Comparison of ENCODE assay signal across 12 cellular contexts in the genomic region with DNA sequence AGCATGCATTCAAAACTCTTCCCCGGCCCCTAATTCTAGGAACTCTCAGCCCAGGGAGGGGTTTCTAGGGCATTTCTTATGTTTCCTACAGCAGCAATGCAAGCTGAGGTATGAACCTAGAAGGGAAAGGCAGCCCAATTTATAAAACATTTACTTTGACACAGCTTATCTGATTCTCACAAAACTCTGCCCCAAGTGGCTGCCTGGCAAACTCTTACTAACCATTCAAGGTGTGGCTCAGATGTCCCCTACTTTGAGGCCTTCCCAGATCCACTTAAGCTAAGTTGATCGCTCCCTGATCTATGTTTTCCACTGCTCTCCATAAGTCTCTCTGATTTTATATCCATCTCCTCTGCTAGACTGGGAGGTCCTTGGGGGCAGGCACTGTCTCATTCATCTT. TPM values are rescaled to one million over a fixed set of nuclear protein-coding genes. Genes with fewer than 3 reads are reported as not detected.
DNase-seq lines count a peak whose midpoint lies in the region; ATAC-seq and TF ChIP-seq lines count a peak whose summit lies in the region.
"Had no signal": no experiment of that assay in that cellular context is flagged by ENCODE, and none has a peak within 500 bp of the region (broad histone marks: within the 10 kb centered on the region; RNA-seq: fewer than 3 reads in every experiment).

No MANE protein-coding gene starts in this region.

- H3K27me3 Mint-ChIP-seq in T-helper 17 cell (no peaks in the 10 kb centered on the region), Caco-2 (ENCODE audit: insufficient read depth, unreplicated experiment) (no peaks in the 10 kb centered on the region)

- H3K9me3 ChIP-seq in T-helper 17 cell (ENCODE audit: control insufficient read depth, low read length, poor library complexity, severe bottlenecking) = no peaks in the 10 kb centered on the region
- H3K9me3 ChIP-seq in Caco-2 = no peaks in the 10 kb centered on the region
- H3K9me3 ChIP-seq: colonic mucosa had no signal

- H3K4me3 Mint-ChIP-seq in T-helper 17 cell (no peak overlapping the region), Caco-2 (ENCODE audit: unreplicated experiment) (no peak overlapping the region)

- H3K27ac Mint-ChIP-seq in T-helper 17 cell = no peak overlapping the region
- no peak overlapping the region for H3K27ac Mint-ChIP-seq in Caco-2 (ENCODE audit: unreplicated experiment)

- no TSS peak for BruUV-seq in Caco-2 (replicated peaks; lab: Mats Ljungman, UMichigan)

- H3K4me1 ChIP-seq in Caco-2 = peaks cover 14% of the 10 kb centered on the region
- H3K4me1 ChIP-seq: colonic mucosa had no signal

- ATAC-seq in T-helper 17 cell = peak; percentile 36
- ATAC-seq in GM18861 (IDR thresholded peaks at IDR 0.05; ENCODE audit: unreplicated experiment) = no peak

- H3K36me3 Mint-ChIP-seq in T-helper 17 cell (ENCODE audit: low read depth) (no peaks in the 10 kb centered on the region), Caco-2 (ENCODE audit: insufficient read depth, unreplicated experiment) (peaks cover 29% of the 10 kb centered on the region)

- H3K9me3 Mint-ChIP-seq in Caco-2 (ENCODE audit: unreplicated experiment) = no peaks in the 10 kb centered on the region

- intact Hi-C loops in Caco-2 (cut with micrococcal nuclease; ENCODE audit: unreplicated experiment) = no loop called here

- no peaks in the 10 kb centered on the region for H3K27me3 ChIP-seq in Caco-2 (replicated peaks; ENCODE audit: control insufficient read depth, insufficient read depth, low read length)
- H3K27me3 ChIP-seq: colonic mucosa had no signal

- TF ChIP-seq CTCF in AG04449 (IDR thresholded peaks at IDR 0.05; ENCODE audit: insufficient read depth, low read length, missing control alignments) = peak; percentile 15
- TF ChIP-seq CTCF in GM12872 (IDR thresholded peaks at IDR 0.05; ENCODE audit: insufficient read depth, low read depth, low read length) = peak; percentile 55
- peak; percentile 7 for TF ChIP-seq CTCF in foreskin fibroblast (IDR thresholded peaks at IDR 0.05; ENCODE audit: low read depth, low read length)
- peak in 1 of 2 experiments; percentile 18 for TF ChIP-seq CTCF in Caco-2 (IDR thresholded peaks at IDR 0.05; ENCODE audit: insufficient read depth in 1 of 2, low read depth in 1 of 2, low read length in 1 of 2, severe bottlenecking in 1 of 2, unreplicated experiment in 1 of 2)

- no peak overlapping the region for H3K4me3 ChIP-seq in AG04449 (ENCODE audit: low read depth, low read length)
- H3K4me3 ChIP-seq in foreskin fibroblast (ENCODE audit: low read depth in 1 of 2, low read length in 2 of 2) = no peak overlapping the region
- H3K4me3 ChIP-seq in Caco-2 (ENCODE audit: low read depth, low read length) = no peak overlapping the region
- H3K4me3 ChIP-seq: colonic mucosa had no signal

- CTCF ChIA-PET in AG04449 (lab: Yijun Ruan, JAX) (interaction anchor here (0.9 to 11.3 kb wide), 5 partner anchors 8 to 68 kb away, joined by 3 to 277 read pairs (median 4); no protein-coding TSS in a partner anchor), Caco-2 (lab: Charles Lee) (interaction anchor here (1.2 to 1.3 kb wide), 2 partner anchors 9 to 68 kb away, joined by 3 to 5 read pairs; no protein-coding TSS in a partner anchor)

- H3K4me1 Mint-ChIP-seq in T-helper 17 cell (peaks cover 27% of the 10 kb centered on the region), Caco-2 (ENCODE audit: low read depth, unreplicated experiment) (peaks cover 18% of the 10 kb centered on the region)

- H3K36me3 ChIP-seq in Caco-2 (ENCODE audit: control insufficient read depth, insufficient read depth, low read length) = no peaks in the 10 kb centered on the region
- H3K36me3 ChIP-seq: colonic mucosa had no signal

- POLR2A ChIA-PET in AG04449 (lab: Yijun Ruan, JAX) = interaction anchor here (0.7 kb wide), 1 partner anchor 41 kb away, joined by 3 read pairs; no protein-coding TSS in a partner anchor
- POLR2A ChIA-PET in Caco-2 (lab: Charles Lee) = no interaction called here

- DNase-seq in AG04449 (ENCODE audit: low read depth, low spot score) (no peak), T-helper 17 cell (no peak), foreskin fibroblast (no peak), LoVo (ENCODE audit: low spot score) (no peak), Caco-2 (no peak), medulla oblongata (ENCODE audit: extremely low spot score) (no peak)
- DNase-seq: activated effector memory CD4-positive, alpha-beta T cell treated with Interleukin-2 at 50 U/mL for 16 hours; colonic mucosa; head of caudate nucleus; midbrain had no signal

RNA-seq across cellular contexts. Expression of a gene that starts 35.4 kb away (rescaled TPM):
- total RNA-seq in T-helper 17 cell (10 to 100 TPM; 51.1 to 61.7 TPM), Caco-2 (2022) (127 and 139 TPM in 2 replicates)

RNA-seq across cellular contexts. Expression of a gene that starts 36.7 kb away (rescaled TPM):
- total RNA-seq in T-helper 17 cell = 10 to 100 TPM; 67.1 to 87.7 TPM
- total RNA-seq in Caco-2 (2022) = 13.9 and 14.5 TPM in 2 replicates
